In genomic region chr15:60004846-60005351, GRCh38 we compare ENCODE assay signal across 10 cellular contexts. TPM values are rescaled to one million over a fixed set of nuclear protein-coding genes. Genes with fewer than 3 reads are reported as not detected.
A peak's percentile ranks its signal among the peaks of the same experiment; 100 is the strongest.
DNase-seq lines count a peak whose midpoint lies in the region; ATAC-seq and TF ChIP-seq lines count a peak whose summit lies in the region.
"Had no signal": no experiment of that assay in that cellular context is flagged by ENCODE, and none has a peak within 500 bp of the region (broad histone marks: within the 10 kb centered on the region; RNA-seq: fewer than 3 reads in every experiment).

No MANE protein-coding gene starts in this region.

- no peak for TF ChIP-seq RAD21 in IMR-90 (IDR thresholded peaks at IDR 0.05; ENCODE audit: low read length)

- H3K9me3 ChIP-seq in CD4-positive, alpha-beta T cell (ENCODE audit: control insufficient read depth, low read length) = peaks cover 11% of the 10 kb centered on the region
- no peaks in the 10 kb centered on the region; the same call in 1 of the 2 replicates for H3K9me3 ChIP-seq in IMR-90 (ENCODE audit: control insufficient read depth, insufficient read depth, low read length)
- no peaks in the 10 kb centered on the region for H3K9me3 ChIP-seq in body of pancreas
- H3K9me3 ChIP-seq: adrenal gland had no signal

- H3K4ac ChIP-seq in IMR-90 (ENCODE audit: low read depth, low read length) = no peak overlapping the region

- no peak overlapping the region for H2AK5ac ChIP-seq in IMR-90 (ENCODE audit: low read depth, low read length)

- H2BK20ac ChIP-seq in IMR-90 (ENCODE audit: low read depth, low read length) = no peak overlapping the region

- 7% methylated on average over 8 of the region's 44 CpGs; no CpG with 5 or more reads in 1 of the 2 experiments for WGBS in IMR-90 (ENCODE audit: extremely low coverage in 2 of 2, insufficient read length in 1 of 2), 2 experiments
- WGBS in body of pancreas, 2 donors = 3 to 7% methylated on average over 20 to 44 of the region's 44 CpGs

- H3K9ac ChIP-seq in IMR-90 (ENCODE audit: low read depth, low read length) = no peak overlapping the region

- H3K79me1 ChIP-seq in IMR-90 (ENCODE audit: low read depth in 1 of 2, low read length in 2 of 2) = no peaks in the 10 kb centered on the region

- H3K27ac Mint-ChIP-seq in CD4-positive, alpha-beta T cell = peak overlapping the region; percentile 81
- H3K27ac Mint-ChIP-seq in natural killer cell (peak overlapping the region in 1 of 2 donors; percentile 93), HFFc6 (no peak overlapping the region)

- no peaks in the 10 kb centered on the region; the same call in 1 of the 2 replicates for H3K4me1 ChIP-seq in IMR-90 (ENCODE audit: control insufficient read depth, insufficient read depth, low read length)
- H3K4me1 ChIP-seq in body of pancreas = peaks cover 44% of the 10 kb centered on the region

- no TSS peak for BruUV-seq in IMR-90 (replicated peaks; lab: Mats Ljungman, UMichigan)

- H3K36me3 ChIP-seq in IMR-90 (ENCODE audit: control insufficient read depth, insufficient read depth, low read length) (no peaks in the 10 kb centered on the region), body of pancreas (replicated peaks in 1 of 2; ENCODE audit: insufficient read depth in 1 of 2, low read depth in 2 of 2) (no peaks in the 10 kb centered on the region)
- H3K36me3 ChIP-seq: adrenal gland had no signal

- H2BK5ac ChIP-seq in IMR-90 (ENCODE audit: low read depth, low read length, poor library complexity, severe bottlenecking) = no peak overlapping the region

- no peak overlapping the region for H3K18ac ChIP-seq in IMR-90 (ENCODE audit: low read depth, low read length)

- H3K14ac ChIP-seq in IMR-90 (replicated peaks; ENCODE audit: low read depth, low read length) = no peak overlapping the region

- peaks cover 8% of the 10 kb centered on the region for H3K9me3 Mint-ChIP-seq in CD4-positive, alpha-beta T cell
- H3K9me3 Mint-ChIP-seq in natural killer cell (no peaks in the 10 kb centered on the region), HFFc6 (no peaks in the 10 kb centered on the region)

- intact Hi-C loops in CD4-positive, alpha-beta T cell (cut with DNase I, micrococcal nuclease) = loop anchor here in 1 of 2 experiments (5.0 kb wide), 2 partner anchors 122 to 253 kb away; no protein-coding TSS in a partner anchor
- intact Hi-C loops in IMR-90 (cut with micrococcal nuclease) = no loop called here
- intact Hi-C loops in body of pancreas (cut with DNase I) = no loop called here
- intact Hi-C loops in natural killer cell (cut with micrococcal nuclease) = no loop called here

- TF ChIP-seq POLR2A in IMR-90 (IDR thresholded peaks at IDR 0.05; ENCODE audit: low read depth, low read length) (no peak), body of pancreas (IDR thresholded peaks at IDR 0.05) (no peak)

- peak overlapping the region; percentile 91 for H3K4me3 Mint-ChIP-seq in CD4-positive, alpha-beta T cell
- H3K4me3 Mint-ChIP-seq in natural killer cell (peak overlapping the region; percentile 96), HFFc6 (no peak overlapping the region)

- H2AFZ ChIP-seq in IMR-90 (replicated peaks; ENCODE audit: low read length, poor library complexity) = peak overlapping the region; percentile 47

- H2BK120ac ChIP-seq in IMR-90 (ENCODE audit: low read depth, low read length) = no peak overlapping the region

- no peak overlapping the region for H3K56ac ChIP-seq in IMR-90 (ENCODE audit: extremely low read depth, insufficient read depth, low read length)

- H3K4me2 ChIP-seq in IMR-90 (ENCODE audit: low read depth, low read length) = peak overlapping the region; percentile 57; the same call in 1 of the 2 replicates

- H4K5ac ChIP-seq in IMR-90 (ENCODE audit: low read depth, low read length) = no peak overlapping the region

- no peak for ATAC-seq in CD4-positive, alpha-beta T cell (ENCODE audit: poor library complexity)
- ATAC-seq in IMR-90 (ENCODE audit: low read depth) (no peak), body of pancreas (peak; percentile 12), natural killer cell (no peak), HG02884 (IDR thresholded peaks at IDR 0.05; ENCODE audit: unreplicated experiment) (no peak)

- H4K91ac ChIP-seq in IMR-90 (ENCODE audit: insufficient read depth, low read depth, low read length) = no peak overlapping the region

- peaks cover 59% of the 10 kb centered on the region for H3K4me1 Mint-ChIP-seq in CD4-positive, alpha-beta T cell (ENCODE audit: low read depth)
- H3K4me1 Mint-ChIP-seq in natural killer cell (peaks cover 24 to 52% of the 10 kb centered on the region in 2 donors), HFFc6 (ENCODE audit: low read depth) (peaks cover 14% of the 10 kb centered on the region)

- peaks cover 100% of the 10 kb centered on the region for H3K27me3 ChIP-seq in CD4-positive, alpha-beta T cell (ENCODE audit: control insufficient read depth, insufficient read depth, low read length)
- peaks cover 82% of the 10 kb centered on the region for H3K27me3 ChIP-seq in IMR-90 (ENCODE audit: control insufficient read depth, insufficient read depth, low read length)
- peaks cover 1 to 69% of the 10 kb centered on the region in 2 donors for H3K27me3 ChIP-seq in body of pancreas

- no peak overlapping the region for H3K27ac ChIP-seq in CD4-positive, alpha-beta T cell (ENCODE audit: low read depth, low read length)
- no peak overlapping the region for H3K27ac ChIP-seq in IMR-90 (ENCODE audit: insufficient read depth, low read length)
- no peak overlapping the region for H3K27ac ChIP-seq in body of pancreas
- H3K27ac ChIP-seq: adrenal gland had no signal

- dilution Hi-C loops in IMR-90 (cut with HindIII; ENCODE audit: low sequenced_read_pairs, unreplicated experiment) = no loop called here

- H4K20me1 ChIP-seq in IMR-90 (ENCODE audit: insufficient read depth, low read length) = no peaks in the 10 kb centered on the region

- no peak overlapping the region for H3K23ac ChIP-seq in IMR-90 (ENCODE audit: low read depth, low read length)

- POLR2A ChIA-PET in CD4-positive, alpha-beta T cell (lab: Charles Lee) = interaction anchor here (1.4 to 2.5 kb wide), 4 partner anchors 10 to 315 kb away, joined by 5 to 13 read pairs (median 8); no protein-coding TSS in a partner anchor
- POLR2A ChIA-PET in IMR-90 (lab: Charles Lee; ENCODE audit: unreplicated experiment) = no interaction called here

- H4K8ac ChIP-seq in IMR-90 (ENCODE audit: low read depth in 2 of 2, low read length in 2 of 2) = no peak overlapping the region

- no peaks in the 10 kb centered on the region for H3K9me1 ChIP-seq in IMR-90 (ENCODE audit: insufficient read depth, low read length)

- CTCF ChIA-PET in CD4-positive, alpha-beta T cell (lab: Charles Lee) = interaction anchor here (1.0 to 1.6 kb wide), 2 partner anchors 88 to 280 kb away, joined by 3 to 4 read pairs; no protein-coding TSS in a partner anchor
- CTCF ChIA-PET in IMR-90 (lab: Yijun Ruan, JAX) = no interaction called here

- peaks cover 98% of the 10 kb centered on the region for H3K27me3 Mint-ChIP-seq in CD4-positive, alpha-beta T cell
- H3K27me3 Mint-ChIP-seq in natural killer cell (ENCODE audit: low read depth in 2 of 2) (peaks cover 77 to 86% of the 10 kb centered on the region in 2 donors), HFFc6 (ENCODE audit: insufficient read depth) (peaks cover 64% of the 10 kb centered on the region)

- peak in 4 of 10 experiments; percentile 5 to 44 (median 26) for DNase-seq in CD4-positive, alpha-beta T cell
- DNase-seq in IMR-90 (peak; percentile 6), body of pancreas (no peak), natural killer cell (no peak), HFFc6 (no peak), KBM-7 (no peak), NCI-H1417 treated with DMSO at 0.1 percent for 48 hours (lab: John Stamatoyannopoulos, UW) (no peak)
- DNase-seq: adrenal gland had no signal

- no peak overlapping the region for H2AK9ac ChIP-seq in IMR-90 (replicated peaks; ENCODE audit: low read depth, low read length, poor library complexity)

- no peak for TF ChIP-seq CTCF in CD4-positive, alpha-beta T cell (IDR thresholded peaks at IDR 0.05)
- TF ChIP-seq CTCF in IMR-90 (conservative IDR thresholded peaks at IDR 0.05; ENCODE audit: low read depth, low read length) (no peak), body of pancreas (IDR thresholded peaks at IDR 0.05) (no peak), natural killer cell (IDR thresholded peaks at IDR 0.05) (no peak), HFFc6 (IDR thresholded peaks at IDR 0.05) (no peak)

- in situ Hi-C loops in IMR-90 (cut with MboI; ENCODE audit: low sequenced_read_pairs) (no loop called here), KBM-7 (cut with MboI; ENCODE audit: low pct_unique_long_range_greater_than_20kb, low sequenced_read_pairs) (no loop called here)

- peaks cover 16% of the 10 kb centered on the region for H3K36me3 Mint-ChIP-seq in CD4-positive, alpha-beta T cell (ENCODE audit: low read depth)
- no peaks in the 10 kb centered on the region for H3K36me3 Mint-ChIP-seq in natural killer cell
- H3K36me3 Mint-ChIP-seq in HFFc6 (ENCODE audit: low read depth) = 0 out of 2 replicates have a peak, but pooled peaks cover 6% of the 10 kb centered on the region

- H3K4me3 ChIP-seq in IMR-90 (ENCODE audit: insufficient read depth, low read depth, low read length) (peak overlapping the region; percentile 2; the same call in 1 of the 2 replicates), body of pancreas (no peak overlapping the region)
- H3K4me3 ChIP-seq: K562 had no signal

- H2BK15ac ChIP-seq in IMR-90 (ENCODE audit: low read depth, low read length) = no peak overlapping the region

TF ChIP-seq in IMR-90, 13 proteins besides CTCF, POLR2A, EP300 and RAD21 (continues in another document):
- no peak for TF ChIP-seq RFX5 (IDR thresholded peaks at IDR 0.05; ENCODE audit: low read depth, low read length)
- TF ChIP-seq, protein P1, sequence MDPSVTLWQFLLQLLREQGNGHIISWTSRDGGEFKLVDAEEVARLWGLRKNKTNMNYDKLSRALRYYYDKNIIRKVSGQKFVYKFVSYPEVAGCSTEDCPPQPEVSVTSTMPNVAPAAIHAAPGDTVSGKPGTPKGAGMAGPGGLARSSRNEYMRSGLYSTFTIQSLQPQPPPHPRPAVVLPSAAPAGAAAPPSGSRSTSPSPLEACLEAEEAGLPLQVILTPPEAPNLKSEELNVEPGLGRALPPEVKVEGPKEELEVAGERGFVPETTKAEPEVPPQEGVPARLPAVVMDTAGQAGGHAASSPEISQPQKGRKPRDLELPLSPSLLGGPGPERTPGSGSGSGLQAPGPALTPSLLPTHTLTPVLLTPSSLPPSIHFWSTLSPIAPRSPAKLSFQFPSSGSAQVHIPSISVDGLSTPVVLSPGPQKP (IDR thresholded peaks at IDR 0.05; ENCODE audit: borderline replicate concordance, low read depth, low read length) = no peak
- TF ChIP-seq MXI1 (IDR thresholded peaks at IDR 0.05; ENCODE audit: borderline replicate concordance, low read depth, low read length) = no peak
- TF ChIP-seq CHD1 (IDR thresholded peaks at IDR 0.05; ENCODE audit: low read depth, low read length) = no peak

RNA-seq across cellular contexts. Expression of gene FOXB1, which starts 0.8 kb away (rescaled TPM):
- under 1 TPM; 0.14 to 0.19 TPM for total RNA-seq in CD4-positive, alpha-beta T cell
- total RNA-seq in IMR-90 (2012; rRNA removed) = not detected in 2 replicates
- not detected in 2 replicates for polyA plus RNA-seq in IMR-90 (2012; rRNA removed)
- polyA plus RNA-seq in IMR-90 (2012; cell fraction: cytosol; rRNA removed) = not detected in 2 replicates
- 0.02 TPM in 1 of 2 replicates, not detected in the other for polyA plus RNA-seq in IMR-90 (2012; cell fraction: nucleus; rRNA removed; ENCODE audit: low replicate concordance)
- total RNA-seq in body of pancreas = not detected
- not detected for total RNA-seq in natural killer cell
- total RNA-seq in HFFc6 (2021; fragmentation: NEBNext Ultra II Directional; extraction: Animal tissue kit (Norgen Biotek cat#: 25700)) = not detected
- total RNA-seq: adrenal gland, K562 had no signal
- polyA plus RNA-seq: adrenal gland, K562 had no signal
